ENCODE assay signal across 13 cellular contexts in genomic region chr15:76012021-76012551, GRCh38. TPM values are rescaled to one million over a fixed set of nuclear protein-coding genes. Genes with fewer than 3 reads are reported as not detected.
DNase-seq lines count a peak whose midpoint lies in the region; ATAC-seq and TF ChIP-seq lines count a peak whose summit lies in the region.
"Had no signal": no experiment of that assay in that cellular context is flagged by ENCODE, and none has a peak within 500 bp of the region (broad histone marks: within the 10 kb centered on the region; RNA-seq: fewer than 3 reads in every experiment).

TSS of gene NRG4 (minus strand) at chr15:76012424. CDS start at chr15:76011230, 1,194 bp downstream.

- no peak within 1 kb of the TSS for H2BK5ac ChIP-seq in trophoblast cell (ENCODE audit: low read depth, low read length, poor library complexity)

- no peak within 1 kb of the TSS for H4K8ac ChIP-seq in trophoblast cell (ENCODE audit: low read depth, low read length)

- no peaks in the 10 kb centered on the region for H3K79me1 ChIP-seq in trophoblast cell (ENCODE audit: low read length)

- no peak within 1 kb of the TSS for H3K27ac Mint-ChIP-seq in effector memory CD8-positive, alpha-beta T cell
- H3K27ac Mint-ChIP-seq: activated CD8-positive, alpha-beta memory T cell treated with anti-CD3 and anti-CD28 coated beads, Interleukin-2, amount 10 ng/mL, durations not matched to agents 7 days and 5 days had no signal

- no peak within 1 kb of the TSS for H3K18ac ChIP-seq in trophoblast cell (ENCODE audit: low read length)

- H3K36me3 ChIP-seq in adrenal gland (replicated peaks in 1 of 2) (no peaks in the 10 kb centered on the region), right lobe of liver (no peaks in the 10 kb centered on the region), trophoblast cell (ENCODE audit: control insufficient read depth in 1 of 2, insufficient read depth in 2 of 2, low read length in 2 of 2) (no peaks in the 10 kb centered on the region)

- no peak within 1 kb of the TSS for H2BK12ac ChIP-seq in trophoblast cell (ENCODE audit: low read length)

- peaks cover 3% of the 10 kb centered on the region in 2 donors for H3K4me1 Mint-ChIP-seq in effector memory CD8-positive, alpha-beta T cell (ENCODE audit: low read depth in 2 of 2)

- H3K9me3 Mint-ChIP-seq in effector memory CD8-positive, alpha-beta T cell = peaks cover 3 to 12% of the 10 kb centered on the region in 2 donors

- H2BK120ac ChIP-seq in trophoblast cell (ENCODE audit: insufficient read depth, low read length, poor library complexity) = no peak within 1 kb of the TSS

- H3K36me3 Mint-ChIP-seq in effector memory CD8-positive, alpha-beta T cell (ENCODE audit: insufficient read depth) = no peaks in the 10 kb centered on the region
- H3K36me3 Mint-ChIP-seq: activated CD8-positive, alpha-beta memory T cell treated with anti-CD3 and anti-CD28 coated beads, Interleukin-2, amount 10 ng/mL, durations not matched to agents 7 days and 5 days had no signal

- H4K91ac ChIP-seq in trophoblast cell (ENCODE audit: low read depth, low read length) = no peak within 1 kb of the TSS

- H3K27ac ChIP-seq in adrenal gland (no peak within 1 kb of the TSS), right lobe of liver (no peak within 1 kb of the TSS), trophoblast cell (ENCODE audit: low read depth, low read length) (no peak within 1 kb of the TSS)

- no peak within 1 kb of the TSS for H3K23ac ChIP-seq in trophoblast cell (ENCODE audit: low read length)

- intact Hi-C loops in adrenal gland (cut with DNase I) = no loop called here
- intact Hi-C loops in right lobe of liver (cut with DNase I) = no loop called here

- H3K9me3 ChIP-seq in adrenal gland (replicated peaks in 1 of 3) (no peaks in the 10 kb centered on the region), right lobe of liver (no peaks in the 10 kb centered on the region), trophoblast cell (ENCODE audit: insufficient read depth, low read depth, low read length) (no peaks in the 10 kb centered on the region)

- H3K4me1 ChIP-seq in adrenal gland (replicated peaks in 1 of 2) (no peaks in the 10 kb centered on the region), right lobe of liver (no peaks in the 10 kb centered on the region), trophoblast cell (ENCODE audit: control insufficient read depth in 1 of 2, insufficient read depth in 2 of 2, low read length in 2 of 2) (peaks cover 0 to 2% of the 10 kb centered on the region in 2 experiments)

- no peak for TF ChIP-seq POLR2A in adrenal gland (IDR thresholded peaks at IDR 0.05)
- TF ChIP-seq POLR2A in right lobe of liver (IDR thresholded peaks at IDR 0.05) = no peak

- no peak for TF ChIP-seq CTCF in AG10803 (conservative IDR thresholded peaks at IDR 0.05; ENCODE audit: low read length)
- TF ChIP-seq CTCF in adrenal gland (IDR thresholded peaks at IDR 0.05) = no peak
- no peak for TF ChIP-seq CTCF in right lobe of liver (IDR thresholded peaks at IDR 0.05)

- H4K12ac ChIP-seq in trophoblast cell (ENCODE audit: low read depth, low read length) = no peak within 1 kb of the TSS

- H3K4me2 ChIP-seq in trophoblast cell (ENCODE audit: low read length) = no peak within 1 kb of the TSS

- no peak within 1 kb of the TSS for H2AFZ ChIP-seq in trophoblast cell (ENCODE audit: insufficient read depth, low read length, poor library complexity)

- H3K27me3 ChIP-seq in adrenal gland (peaks cover 6% of the 10 kb centered on the region), right lobe of liver (no peaks in the 10 kb centered on the region), trophoblast cell (ENCODE audit: insufficient read depth, low read length) (no peaks in the 10 kb centered on the region)

- WGBS in adrenal gland, 4 donors = 2 to 8% (median 6%) methylated on average over 9 of the region's 9 CpGs
- WGBS in right lobe of liver (ENCODE audit: insufficient coverage, low coverage, low lambda C conversion rate, missing lambda C conversion rate) = 24% methylated on average over 9 of the region's 9 CpGs
- no CpG with 5 or more reads among the region's 9 CpGs for WGBS in trophoblast cell (ENCODE audit: extremely low coverage, insufficient coverage, insufficient read length)

- H3K14ac ChIP-seq in trophoblast cell (ENCODE audit: low read length) = no peak within 1 kb of the TSS

- no peak within 1 kb of the TSS for H3K4ac ChIP-seq in trophoblast cell (ENCODE audit: low read depth, low read length)

- peaks cover 50 to 56% of the 10 kb centered on the region in 2 donors for H3K27me3 Mint-ChIP-seq in effector memory CD8-positive, alpha-beta T cell

- H3K4me3 ChIP-seq in AG10803 (ENCODE audit: low read length) = no peak within 1 kb of the TSS
- peak within 1 kb of the TSS in 2 of 4 donors; percentile 11 to 34 for H3K4me3 ChIP-seq in adrenal gland
- peak within 1 kb of the TSS in 1 of 3 donors; percentile 9 for H3K4me3 ChIP-seq in right lobe of liver
- no peak within 1 kb of the TSS for H3K4me3 ChIP-seq in trophoblast cell (ENCODE audit: low read depth, low read length)

- H3K4me3 Mint-ChIP-seq in effector memory CD8-positive, alpha-beta T cell = no peak within 1 kb of the TSS
- H3K4me3 Mint-ChIP-seq: activated CD8-positive, alpha-beta memory T cell treated with anti-CD3 and anti-CD28 coated beads, Interleukin-2, amount 10 ng/mL, durations not matched to agents 7 days and 5 days had no signal

- no peak within 1 kb of the TSS for H2AK5ac ChIP-seq in trophoblast cell (ENCODE audit: low read length)

- ATAC-seq in right lobe of liver (peak; percentile 52 to 84 (median 63)), HG03378 (IDR thresholded peaks at IDR 0.05; ENCODE audit: unreplicated experiment) (no peak), GM18511 (IDR thresholded peaks at IDR 0.05; ENCODE audit: unreplicated experiment) (no peak)
- ATAC-seq in effector memory CD8-positive, alpha-beta T cell (replicated peaks) = no peak
- ATAC-seq: activated CD8-positive, alpha-beta memory T cell treated with anti-CD3 and anti-CD28 coated beads, Interleukin-2, amount 10 ng/mL, durations not matched to agents 7 days and 5 days had no signal

- H3K9ac ChIP-seq in trophoblast cell (ENCODE audit: low read length) = no peak within 1 kb of the TSS

- DNase-seq in AG10803 (ENCODE audit: low read depth) (peak; percentile 3), HT1080 (ENCODE audit: low read depth) (peak; percentile 0), adrenal gland (peak in 4 of 7 donors; percentile 23 to 58 (median 46)), right lobe of liver (peak in 1 of 3 donors; percentile 55), trophoblast cell (no peak)
- DNase-seq in effector memory CD8-positive, alpha-beta T cell = no peak
- DNase-seq: activated CD8-positive, alpha-beta memory T cell treated with anti-CD3 and anti-CD28 coated beads, Interleukin-2, amount 10 ng/mL, durations not matched to agents 7 days and 5 days; DND-41; foreskin melanocyte; NCI-H2107; retina had no signal

- no peaks in the 10 kb centered on the region for H3K79me2 ChIP-seq in trophoblast cell (ENCODE audit: control insufficient read depth, insufficient read depth, low read length, poor library complexity)

RNA-seq across cellular contexts. Expression of gene NRG4, which starts in this region (rescaled TPM):
- total RNA-seq in HT1080 (2014; rRNA removed; shearing (Covaris generic)) = not detected in 2 replicates
- not detected in 2 replicates for polyA plus RNA-seq in HT1080 (2015; cell fraction: cytosol; rRNA removed)
- polyA plus RNA-seq in HT1080 (2015; cell fraction: nucleus; rRNA removed) = 0.05 and 0.14 TPM in 2 replicates
- 10 to 100 TPM in 1 of 8 donors, 1 to 10 TPM in 7; 1.5 to 16.6 (median 3.7) TPM for total RNA-seq in adrenal gland
- polyA plus RNA-seq in adrenal gland = 1 to 10 TPM; 2.6 to 3.9 (median 3.6) TPM
- 1 to 10 TPM in 5 of 6 experiments, under 1 TPM in 1; 0.49 to 2.9 (median 2.0) TPM for total RNA-seq in right lobe of liver
- polyA plus RNA-seq in trophoblast cell (2013) = 0.01 and 0.07 TPM in 2 replicates
- total RNA-seq: activated CD8-positive, alpha-beta memory T cell treated with anti-CD3 and anti-CD28 coated beads, Interleukin-2, amount 10 ng/mL, durations not matched to agents 7 days and 5 days had no signal

Comparison
In these comparisons a context has a peak if more than half of its experiments do, and no peak if none do; other contexts are left out.
1. Peak in DNase-seq in HT1080; RNA of the gene not detected or under 1 TPM.
2. DNase-seq: peak in AG10803 (single experiment) and adrenal gland (4 of 7); none in effector memory CD8-positive, alpha-beta T cell (0 of 3) and trophoblast cell (0 of 2).
3. ATAC-seq: peak in right lobe of liver (4 of 4); none in HG03378 (single experiment), effector memory CD8-positive, alpha-beta T cell (single experiment) and GM18511 (single experiment).